2 cellular contexts compared by ENCODE assay signal in genomic region chr1:2557146-2558029, GRCh38.
TF ChIP-seq lines count a peak whose summit lies in the region.

No MANE protein-coding gene starts in this region.

TF ChIP-seq in SK-N-SH, 30 proteins besides CTCF, POLR2A, EP300 and RAD21:
- TF ChIP-seq GATA2 (CRISPR knock-in tag; IDR thresholded peaks at IDR 0.05), result no peak
- TF ChIP-seq NFIC (IDR thresholded peaks at IDR 0.05; ENCODE audit: borderline replicate concordance), result no peak
- TF ChIP-seq REST (IDR thresholded peaks at IDR 0.05; ENCODE audit: low read depth, low read length), result no peak
- TF ChIP-seq GABPA (IDR thresholded peaks at IDR 0.05; ENCODE audit: low read depth), result no peak
- no peak for TF ChIP-seq FOXM1 (IDR thresholded peaks at IDR 0.05; ENCODE audit: low read depth)
- TF ChIP-seq RXRA (IDR thresholded peaks at IDR 0.05; ENCODE audit: borderline replicate concordance, low read depth), result no peak
- TF ChIP-seq POLR2AphosphoS5 (IDR thresholded peaks at IDR 0.05; ENCODE audit: low read depth, low read length), result no peak
- TF ChIP-seq NRF1 (IDR thresholded peaks at IDR 0.05; ENCODE audit: low read depth, low read length), result no peak
- no peak for TF ChIP-seq USF1 (IDR thresholded peaks at IDR 0.05; ENCODE audit: borderline replicate concordance, low read depth)
- TF ChIP-seq USF2 (IDR thresholded peaks at IDR 0.05; ENCODE audit: borderline replicate concordance, low read depth, low read length), result no peak
- no peak for TF ChIP-seq PBX3 (IDR thresholded peaks at IDR 0.05)
- no peak for TF ChIP-seq JUND (IDR thresholded peaks at IDR 0.05)
- TF ChIP-seq MEF2A (IDR thresholded peaks at IDR 0.05; ENCODE audit: borderline replicate concordance, low read depth), result no peak
- TF ChIP-seq RCOR1 (IDR thresholded peaks at IDR 0.05; ENCODE audit: low read length), result no peak
- TF ChIP-seq SMC3 (IDR thresholded peaks at IDR 0.05; ENCODE audit: low read depth, low read length), result no peak
- TF ChIP-seq RFX5 (IDR thresholded peaks at IDR 0.05; ENCODE audit: low read length), result no peak

TF ChIP-seq in SK-N-SH treated with all-trans-retinoic acid at 6 μM for 48 hours, 23 proteins besides CTCF, POLR2A, EP300 and RAD21:
- TF ChIP-seq OSR1 (CRISPR knock-in tag; IDR thresholded peaks at IDR 0.05) (no peak), ZNF8 (CRISPR knock-in tag; IDR thresholded peaks at IDR 0.05) (no peak), CSRNP3 (CRISPR knock-in tag; IDR thresholded peaks at IDR 0.05) (no peak), ARNTL (CRISPR knock-in tag; IDR thresholded peaks at IDR 0.05; ENCODE audit: borderline replicate concordance, low read depth) (no peak), RARB (CRISPR knock-in tag; IDR thresholded peaks at IDR 0.05) (no peak), TCF4 (CRISPR knock-in tag; IDR thresholded peaks at IDR 0.05; ENCODE audit: borderline replicate concordance) (no peak), ZFP3 (CRISPR knock-in tag; IDR thresholded peaks at IDR 0.05) (no peak), ISL1 (CRISPR knock-in tag; IDR thresholded peaks at IDR 0.05) (no peak), TOX (CRISPR knock-in tag; IDR thresholded peaks at IDR 0.05; ENCODE audit: borderline replicate concordance) (no peak), ESRRG (CRISPR knock-in tag; IDR thresholded peaks at IDR 0.05) (no peak), CREB5 (CRISPR knock-in tag; IDR thresholded peaks at IDR 0.05; ENCODE audit: low read depth) (no peak)
